Comparison of ENCODE assay signal across 19 cellular contexts in the genomic region with DNA sequence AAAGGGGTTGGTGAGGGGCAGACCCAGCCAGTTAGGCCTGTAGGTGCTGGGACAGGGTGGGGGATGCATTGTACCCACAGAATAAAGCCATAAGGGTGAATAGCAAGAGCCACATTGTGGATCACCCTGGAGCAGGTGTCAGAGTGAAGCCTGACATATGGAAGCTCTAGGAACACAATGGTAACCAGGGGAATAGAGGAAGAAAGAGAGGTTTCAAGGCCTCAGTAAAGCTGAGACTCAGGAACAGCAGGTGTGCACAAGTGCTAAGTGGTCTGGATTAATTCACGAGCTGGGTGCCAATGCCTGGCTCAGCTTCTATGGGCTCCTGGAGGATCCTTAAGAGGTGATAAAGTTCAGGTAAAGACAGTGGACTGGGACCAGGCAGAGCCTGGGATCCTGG.
DNase-seq lines count a peak whose midpoint lies in the region; ATAC-seq and TF ChIP-seq lines count a peak whose summit lies in the region.
"Had no signal": no experiment of that assay in that cellular context is flagged by ENCODE, and none has a peak within 500 bp of the region (broad histone marks: within the 10 kb centered on the region; RNA-seq: fewer than 3 reads in every experiment).

No MANE protein-coding gene starts in this region.

- H3K9me3 Mint-ChIP-seq in activated CD4-positive, alpha-beta T cell treated with anti-CD3 and anti-CD28 coated beads, Interleukin-2, amount 10 ng/mL, durations not matched to agents 7 days and 5 days = no peaks in the 10 kb centered on the region
- H3K9me3 Mint-ChIP-seq: CD4-positive, alpha-beta T cell had no signal

- CTCF ChIA-PET in RWPE1 (lab: Yijun Ruan, JAX) = no interaction called here
- CTCF ChIA-PET in activated CD4-positive, alpha-beta T cell treated with anti-CD3 and anti-CD28 coated beads, Interleukin-2, amount 10 ng/mL, durations not matched to agents 7 days and 5 days (lab: Charles Lee) = no interaction called here

- H3K4me3 Mint-ChIP-seq in activated CD4-positive, alpha-beta T cell treated with anti-CD3 and anti-CD28 coated beads, Interleukin-2, amount 10 ng/mL, durations not matched to agents 7 days and 5 days = no peak overlapping the region
- H3K4me3 Mint-ChIP-seq: B cell; CD4-positive, alpha-beta T cell had no signal

- H3K27ac Mint-ChIP-seq in activated CD4-positive, alpha-beta T cell treated with anti-CD3 and anti-CD28 coated beads, Interleukin-2, amount 10 ng/mL, durations not matched to agents 7 days and 5 days = no peak overlapping the region
- H3K27ac Mint-ChIP-seq: B cell; CD4-positive, alpha-beta T cell had no signal

- POLR2A ChIA-PET in RWPE1 (lab: Yijun Ruan, JAX; ENCODE audit: low non-redundant PET) = no interaction called here
- POLR2A ChIA-PET in activated CD4-positive, alpha-beta T cell treated with anti-CD3 and anti-CD28 coated beads, Interleukin-2, amount 10 ng/mL, durations not matched to agents 7 days and 5 days (lab: Charles Lee) = no interaction called here

- DNase-seq in DMS153 (lab: John Stamatoyannopoulos, UW) (peak; percentile 2), DMS153 treated with DMSO at 0.1 percent for 48 hours (lab: John Stamatoyannopoulos, UW; ENCODE audit: unreplicated experiment) (no peak), NCI-H1092 (lab: John Stamatoyannopoulos, UW) (peak; percentile 9), RWPE1 (ENCODE audit: low spot score) (no peak), islet precursor cell (peak; percentile 34), DMS79 (lab: John Stamatoyannopoulos, UW) (no peak)
- DNase-seq in activated CD4-positive, alpha-beta T cell treated with anti-CD3 and anti-CD28 coated beads, Interleukin-2, amount 10 ng/mL, durations not matched to agents 7 days and 5 days = no peak
- DNase-seq: CD4-positive, alpha-beta T cell; EL; H7; MG63; NCI-H1417; NCI-H1930; NCI-H345; NCI-H69; SW 1271 had no signal

- no peak for TF ChIP-seq CTCF in RWPE1 (conservative IDR thresholded peaks at IDR 0.05; ENCODE audit: low read depth)

- ATAC-seq in HG03095 (IDR thresholded peaks at IDR 0.05; ENCODE audit: unreplicated experiment) = no peak

- H3K36me3 Mint-ChIP-seq in activated CD4-positive, alpha-beta T cell treated with anti-CD3 and anti-CD28 coated beads, Interleukin-2, amount 10 ng/mL, durations not matched to agents 7 days and 5 days (ENCODE audit: low read depth) = no peaks in the 10 kb centered on the region

- H3K4me1 Mint-ChIP-seq in activated CD4-positive, alpha-beta T cell treated with anti-CD3 and anti-CD28 coated beads, Interleukin-2, amount 10 ng/mL, durations not matched to agents 7 days and 5 days = no peaks in the 10 kb centered on the region
- H3K4me1 Mint-ChIP-seq: B cell had no signal

- H3K27ac ChIP-seq in RWPE1 = peak overlapping the region; percentile 33; the same call in 1 of the 2 replicates
- H3K27ac ChIP-seq: 22Rv1 had no signal

- no peaks in the 10 kb centered on the region for H3K27me3 Mint-ChIP-seq in activated CD4-positive, alpha-beta T cell treated with anti-CD3 and anti-CD28 coated beads, Interleukin-2, amount 10 ng/mL, durations not matched to agents 7 days and 5 days
- H3K27me3 Mint-ChIP-seq: B cell had no signal

Comparison
In these comparisons a context has a peak if more than half of its experiments do, and no peak if none do; other contexts are left out.
1. DNase-seq: peak in DMS153 (single experiment), NCI-H1092 (single experiment) and islet precursor cell (single experiment); none in DMS153 treated with DMSO at 0.1 percent for 48 hours (single experiment), RWPE1 (single experiment), activated CD4-positive, alpha-beta T cell treated with anti-CD3 and anti-CD28 coated beads, Interleukin-2, amount 10 ng/mL, durations not matched to agents 7 days and 5 days (single experiment) and DMS79 (single experiment).